In genomic region chr17:46007461-46007965, GRCh38 we compare ENCODE assay signal across 1 cellular context.
TF ChIP-seq lines count a peak whose summit lies in the region.

No MANE protein-coding gene starts in this region.

TF ChIP-seq in IMR-90, 13 proteins besides CTCF, POLR2A, EP300 and RAD21:
- TF ChIP-seq MAFK (IDR thresholded peaks at IDR 0.05; ENCODE audit: low read depth, low read length) (peak; percentile 40), NFE2L2 (IDR thresholded peaks at IDR 0.05; ENCODE audit: low read depth, low read length) (no peak)
